ENCODE assay signal across 12 cellular contexts in the genomic region with DNA sequence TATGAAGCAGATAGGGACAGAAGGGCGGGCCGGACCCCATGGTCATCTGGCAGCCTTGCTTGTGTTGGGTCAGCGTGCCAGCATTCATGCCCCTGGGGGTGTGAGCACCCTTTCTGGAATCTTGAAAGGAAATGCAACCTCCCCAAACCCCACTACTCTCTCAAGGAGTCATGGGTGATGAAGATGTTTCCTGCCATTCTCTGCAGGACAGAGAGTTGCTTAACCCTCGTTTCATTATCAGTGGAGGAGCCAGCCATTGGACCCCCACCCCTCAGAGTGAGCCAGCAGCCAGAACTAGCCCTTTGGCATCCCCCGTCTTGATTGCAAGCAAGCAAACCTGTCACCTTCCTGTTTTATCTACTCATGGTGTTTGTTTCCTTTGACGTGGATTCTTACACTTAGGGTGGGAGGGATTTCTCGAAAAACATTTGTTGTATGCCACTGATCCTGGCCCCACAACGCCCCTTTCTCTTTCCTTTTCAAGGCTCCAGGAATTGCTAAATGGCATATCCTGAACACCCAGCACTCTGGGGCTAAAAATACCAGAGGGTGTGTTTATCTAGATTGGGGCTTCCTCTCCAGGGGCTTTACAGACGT.
A peak's percentile ranks its signal among the peaks of the same experiment; 100 is the strongest.
DNase-seq lines count a peak whose midpoint lies in the region; ATAC-seq lines count a peak whose summit lies in the region.
"Had no signal": no experiment of that assay in that cellular context is flagged by ENCODE, and none has a peak within 500 bp of the region (broad histone marks: within the 10 kb centered on the region; RNA-seq: fewer than 3 reads in every experiment).

No MANE protein-coding gene starts in this region.

- H3K36me3 Mint-ChIP-seq in activated T-cell treated with anti-CD3 and anti-CD28 coated beads, Interleukin-2, amount 50 U/mL, for 4 hours (ENCODE audit: insufficient read depth), result no peaks in the 10 kb centered on the region
- no peaks in the 10 kb centered on the region for H3K36me3 Mint-ChIP-seq in stimulated activated naive B cell treated with anti-CD40 and anti-IgM and Interleukin-4, amounts not matched to agents 10 μg/mL and 1 μg/mL and 100 μg/mL, for 72 hours

- intact Hi-C loops in left cardiac atrium (cut with DNase I), result no loop called here

- peak; percentile 54 for DNase-seq in activated T-cell treated with anti-CD3 and anti-CD28 coated beads, Interleukin-2, amount 50 U/mL, for 1 hour
- DNase-seq in activated T-cell treated with anti-CD3 and anti-CD28 coated beads for 4 hours (no peak), left cardiac atrium (peak; percentile 72), SKM-1 treated with dmso at 0.1 percent for 144 hours (lab: John Stamatoyannopoulos, UW; ENCODE audit: unreplicated experiment) (no peak), NCI-H1417 (lab: John Stamatoyannopoulos, UW) (no peak)
- DNase-seq in activated T-cell treated with anti-CD3 and anti-CD28 coated beads, Interleukin-2, amount 50 U/mL, for 4 hours, result no peak
- no peak for DNase-seq in stimulated activated naive B cell treated with anti-CD40 and anti-IgM and Interleukin-4, amounts not matched to agents 10 μg/mL and 1 μg/mL and 100 μg/mL, for 72 hours
- DNase-seq: islet precursor cell, SJCRH30 had no signal

- peak overlapping the region; percentile 46 for H3K4me3 Mint-ChIP-seq in activated T-cell treated with anti-CD3 and anti-CD28 coated beads, Interleukin-2, amount 50 U/mL, for 4 hours
- H3K4me3 Mint-ChIP-seq in stimulated activated naive B cell treated with anti-CD40 and anti-IgM and Interleukin-4, amounts not matched to agents 10 μg/mL and 1 μg/mL and 100 μg/mL, for 72 hours, result peak overlapping the region; percentile 30 to 39

- peak; percentile 4 to 11 for ATAC-seq in activated T-cell treated with anti-CD3 and anti-CD28 coated beads, Interleukin-2, amount 50 U/mL, for 4 hours
- ATAC-seq in left cardiac atrium (peak; percentile 62 to 71), HG03196 (IDR thresholded peaks at IDR 0.05; ENCODE audit: unreplicated experiment) (no peak)
- peak; percentile 56 to 65 for ATAC-seq in stimulated activated naive B cell treated with anti-CD40 and anti-IgM and Interleukin-4, amounts not matched to agents 10 μg/mL and 1 μg/mL and 100 μg/mL, for 72 hours (replicated peaks)
- ATAC-seq: A549 had no signal

- no peaks in the 10 kb centered on the region for H3K27me3 Mint-ChIP-seq in activated T-cell treated with anti-CD3 and anti-CD28 coated beads, Interleukin-2, amount 50 U/mL, for 4 hours (ENCODE audit: low read depth)
- no peaks in the 10 kb centered on the region for H3K27me3 Mint-ChIP-seq in stimulated activated naive B cell treated with anti-CD40 and anti-IgM and Interleukin-4, amounts not matched to agents 10 μg/mL and 1 μg/mL and 100 μg/mL, for 72 hours

- peaks cover 82% of the 10 kb centered on the region for H3K4me1 Mint-ChIP-seq in activated T-cell treated with anti-CD3 and anti-CD28 coated beads, Interleukin-2, amount 50 U/mL, for 4 hours (ENCODE audit: low read depth)
- H3K4me1 Mint-ChIP-seq in stimulated activated naive B cell treated with anti-CD40 and anti-IgM and Interleukin-4, amounts not matched to agents 10 μg/mL and 1 μg/mL and 100 μg/mL, for 72 hours, result peaks cover 38 to 66% of the 10 kb centered on the region in 2 donors

- peak overlapping the region; percentile 86 for H3K27ac Mint-ChIP-seq in stimulated activated naive B cell treated with anti-CD40 and anti-IgM and Interleukin-4, amounts not matched to agents 10 μg/mL and 1 μg/mL and 100 μg/mL, for 72 hours
- H3K27ac Mint-ChIP-seq: progenitor cell of endocrine pancreas had no signal

- H3K9me3 Mint-ChIP-seq in activated T-cell treated with anti-CD3 and anti-CD28 coated beads, Interleukin-2, amount 50 U/mL, for 4 hours, result no peaks in the 10 kb centered on the region
- no peaks in the 10 kb centered on the region for H3K9me3 Mint-ChIP-seq in stimulated activated naive B cell treated with anti-CD40 and anti-IgM and Interleukin-4, amounts not matched to agents 10 μg/mL and 1 μg/mL and 100 μg/mL, for 72 hours

Comparison
In these comparisons a context has a peak if more than half of its experiments do, and no peak if none do; other contexts are left out.
1. DNase-seq: peak in activated T-cell treated with anti-CD3 and anti-CD28 coated beads, Interleukin-2, amount 50 U/mL, for 1 hour (single experiment) and left cardiac atrium (single experiment); none in activated T-cell treated with anti-CD3 and anti-CD28 coated beads for 4 hours (single experiment), activated T-cell treated with anti-CD3 and anti-CD28 coated beads, Interleukin-2, amount 50 U/mL, for 4 hours (single experiment), stimulated activated naive B cell treated with anti-CD40 and anti-IgM and Interleukin-4, amounts not matched to agents 10 μg/mL and 1 μg/mL and 100 μg/mL, for 72 hours (single experiment), SKM-1 treated with dmso at 0.1 percent for 144 hours (single experiment) and NCI-H1417 (0 of 3).